1 cellular context compared by ENCODE assay signal in the genomic region with DNA sequence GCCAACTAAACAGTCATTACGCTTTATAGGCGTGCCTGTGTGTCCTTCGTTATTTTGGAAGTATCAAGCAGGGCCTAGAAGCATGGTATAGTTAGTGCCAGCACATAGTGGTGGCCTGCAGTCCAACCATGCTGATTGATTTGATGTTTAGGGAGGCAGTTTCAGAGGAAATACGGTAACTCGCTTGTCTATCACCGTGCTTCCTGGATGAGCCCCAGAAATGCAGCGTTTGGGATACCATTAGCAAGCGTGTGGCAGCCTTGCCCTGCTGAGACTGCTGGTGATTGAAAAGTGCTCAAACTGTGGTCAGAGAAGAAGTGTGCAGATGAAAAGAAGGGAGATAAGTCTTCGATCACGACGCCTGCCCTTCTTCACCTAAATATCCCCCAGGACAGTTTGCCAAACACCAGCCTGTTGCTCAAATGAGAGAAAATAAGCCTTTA.
TF ChIP-seq lines count a peak whose summit lies in the region.

No MANE protein-coding gene starts in this region.

TF ChIP-seq in HCT116, 20 proteins besides CTCF, POLR2A, EP300 and RAD21 (continued from another document):
- TF ChIP-seq, protein P1, sequence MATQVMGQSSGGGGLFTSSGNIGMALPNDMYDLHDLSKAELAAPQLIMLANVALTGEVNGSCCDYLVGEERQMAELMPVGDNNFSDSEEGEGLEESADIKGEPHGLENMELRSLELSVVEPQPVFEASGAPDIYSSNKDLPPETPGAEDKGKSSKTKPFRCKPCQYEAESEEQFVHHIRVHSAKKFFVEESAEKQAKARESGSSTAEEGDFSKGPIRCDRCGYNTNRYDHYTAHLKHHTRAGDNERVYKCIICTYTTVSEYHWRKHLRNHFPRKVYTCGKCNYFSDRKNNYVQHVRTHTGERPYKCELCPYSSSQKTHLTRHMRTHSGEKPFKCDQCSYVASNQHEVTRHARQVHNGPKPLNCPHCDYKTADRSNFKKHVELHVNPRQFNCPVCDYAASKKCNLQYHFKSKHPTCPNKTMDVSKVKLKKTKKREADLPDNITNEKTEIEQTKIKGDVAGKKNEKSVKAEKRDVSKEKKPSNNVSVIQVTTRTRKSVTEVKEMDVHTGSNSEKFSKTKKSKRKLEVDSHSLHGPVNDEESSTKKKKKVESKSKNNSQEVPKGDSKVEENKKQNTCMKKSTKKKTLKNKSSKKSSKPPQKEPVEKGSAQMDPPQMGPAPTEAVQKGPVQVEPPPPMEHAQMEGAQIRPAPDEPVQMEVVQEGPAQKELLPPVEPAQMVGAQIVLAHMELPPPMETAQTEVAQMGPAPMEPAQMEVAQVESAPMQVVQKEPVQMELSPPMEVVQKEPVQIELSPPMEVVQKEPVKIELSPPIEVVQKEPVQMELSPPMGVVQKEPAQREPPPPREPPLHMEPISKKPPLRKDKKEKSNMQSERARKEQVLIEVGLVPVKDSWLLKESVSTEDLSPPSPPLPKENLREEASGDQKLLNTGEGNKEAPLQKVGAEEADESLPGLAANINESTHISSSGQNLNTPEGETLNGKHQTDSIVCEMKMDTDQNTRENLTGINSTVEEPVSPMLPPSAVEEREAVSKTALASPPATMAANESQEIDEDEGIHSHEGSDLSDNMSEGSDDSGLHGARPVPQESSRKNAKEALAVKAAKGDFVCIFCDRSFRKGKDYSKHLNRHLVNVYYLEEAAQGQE (IDR thresholded peaks at IDR 0.05; ENCODE audit: low read depth): no peak
- TF ChIP-seq YY1 (IDR thresholded peaks at IDR 0.05; ENCODE audit: extremely low read depth, insufficient replicate concordance, low read depth, low read length): no peak
- TF ChIP-seq EZH2 (IDR thresholded peaks at IDR 0.05): no peak
- no peak for TF ChIP-seq JUND (IDR thresholded peaks at IDR 0.05)
- TF ChIP-seq POLR2AphosphoS5 (IDR thresholded peaks at IDR 0.05; ENCODE audit: low read depth, low read length): no peak
- TF ChIP-seq SIN3A (IDR thresholded peaks at IDR 0.05; ENCODE audit: low read depth): no peak
- no peak for TF ChIP-seq EGR1 (IDR thresholded peaks at IDR 0.05; ENCODE audit: low read depth)
- no peak for TF ChIP-seq ELF1 (IDR thresholded peaks at IDR 0.05; ENCODE audit: borderline replicate concordance, low read depth)
- TF ChIP-seq, protein P2, sequence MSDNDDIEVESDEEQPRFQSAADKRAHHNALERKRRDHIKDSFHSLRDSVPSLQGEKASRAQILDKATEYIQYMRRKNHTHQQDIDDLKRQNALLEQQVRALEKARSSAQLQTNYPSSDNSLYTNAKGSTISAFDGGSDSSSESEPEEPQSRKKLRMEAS (IDR thresholded peaks at IDR 0.05): no peak
- no peak for TF ChIP-seq CBX3 (IDR thresholded peaks at IDR 0.05; ENCODE audit: low read depth)
